In the genomic region with DNA sequence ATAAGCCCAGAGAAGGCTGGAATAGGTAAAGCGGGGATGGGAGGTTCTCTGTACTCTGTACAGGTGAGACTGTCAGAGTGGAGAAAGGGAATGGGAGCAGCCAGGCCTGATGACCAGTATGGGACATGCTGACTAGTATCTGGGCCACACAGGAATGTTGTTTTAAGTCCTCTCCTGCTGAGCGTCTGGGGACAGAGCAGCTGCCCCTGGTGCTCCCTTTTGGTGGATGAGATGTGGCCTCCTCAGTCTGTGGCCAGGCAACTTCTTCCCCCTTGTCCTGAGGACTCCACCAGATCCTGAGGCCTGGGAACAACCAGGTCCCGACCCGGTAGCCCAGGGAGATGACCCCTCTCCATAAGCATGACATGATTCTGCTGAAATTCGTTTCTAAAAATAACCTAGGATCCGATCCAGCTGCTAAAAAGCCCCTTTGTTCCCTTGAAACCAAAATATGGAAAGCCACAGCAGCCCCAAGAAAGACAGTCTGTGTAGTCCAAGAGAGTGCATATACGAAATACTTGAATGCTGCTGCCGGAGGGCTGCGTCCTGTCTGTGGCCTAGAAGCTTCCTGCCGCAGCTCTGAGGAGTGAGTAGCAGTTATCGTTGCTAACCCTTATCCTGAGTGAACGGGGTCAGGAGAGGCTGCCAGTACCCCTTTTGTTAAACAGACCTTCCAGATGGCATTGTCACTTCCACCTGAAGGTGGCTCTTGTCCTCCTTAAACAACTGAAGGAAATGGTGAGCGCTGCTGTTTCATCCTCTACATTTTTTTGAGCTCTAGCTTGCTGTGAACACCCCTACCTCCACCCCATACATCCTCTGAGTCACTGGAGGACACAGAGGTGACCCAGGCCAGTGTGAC, we compare ENCODE assay signal across 8 cellular contexts. TPM values are rescaled to one million over a fixed set of nuclear protein-coding genes. Genes with fewer than 3 reads are reported as not detected.
DNase-seq lines count a peak whose midpoint lies in the region; ATAC-seq, FAIRE-seq and TF ChIP-seq lines count a peak whose summit lies in the region.

No MANE protein-coding gene starts in this region.

- H3K9me3 ChIP-seq in A673 (ENCODE audit: low read depth, low read length, poor library complexity, severe bottlenecking) = no peaks in the 10 kb centered on the region
- H3K9me3 ChIP-seq in RWPE2 (ENCODE audit: severe bottlenecking) = no peaks in the 10 kb centered on the region
- H3K9me3 ChIP-seq in gastroesophageal sphincter = no peaks in the 10 kb centered on the region

- no peak for TF ChIP-seq POLR2A in gastroesophageal sphincter (IDR thresholded peaks at IDR 0.05)

- intact Hi-C loops in A673 (cut with micrococcal nuclease; ENCODE audit: unreplicated experiment) = no loop called here

- H3K27me3 ChIP-seq in A673 (replicated peaks; ENCODE audit: insufficient read depth, low read depth, low read length, poor library complexity) = no peaks in the 10 kb centered on the region
- H3K27me3 ChIP-seq in RWPE2 (ENCODE audit: insufficient read depth, poor library complexity, severe bottlenecking) = no peaks in the 10 kb centered on the region
- no peaks in the 10 kb centered on the region for H3K27me3 ChIP-seq in gastroesophageal sphincter

- 13 to 100% methylated on average over 1 to 6 of the region's 13 CpGs for WGBS in gastroesophageal sphincter (ENCODE audit: low coverage in 1 of 2), 2 donors

- POLR2A ChIA-PET in A673 (lab: Charles Lee; ENCODE audit: low non-redundant PET) = no interaction called here

- 0 out of 2 replicates have a peak, but pooled peaks have one; percentile 21 for TF ChIP-seq CTCF in A673 (conservative IDR thresholded peaks at IDR 0.05; ENCODE audit: low read depth, low read length)
- peak; percentile 48 for TF ChIP-seq CTCF in RWPE2 (IDR thresholded peaks at IDR 0.05; ENCODE audit: poor library complexity, severe bottlenecking)
- peak in 2 of 4 experiments; percentile 27 to 33 for TF ChIP-seq CTCF in gastroesophageal sphincter (IDR thresholded peaks at IDR 0.05)

- H3K27ac ChIP-seq in A673 (ENCODE audit: low read depth, low read length, poor library complexity, severe bottlenecking) = no peak overlapping the region
- H3K27ac ChIP-seq in RWPE2 (ENCODE audit: poor library complexity, severe bottlenecking) = peak overlapping the region; percentile 76
- H3K27ac ChIP-seq in gastroesophageal sphincter = peak overlapping the region; percentile 70 to 92 (median 86)

- no peak for FAIRE-seq in urothelium cell line (lab: Jason Lieb, UNC)

- no peak for TF ChIP-seq EP300 in gastroesophageal sphincter (IDR thresholded peaks at IDR 0.05)

- ATAC-seq in RWPE2 (ENCODE audit: low read depth) = peak; percentile 87
- ATAC-seq in gastroesophageal sphincter = peak; percentile 79

- BruUV-seq in A673 (replicated peaks; lab: Mats Ljungman, UMichigan) = no TSS peak

- no peaks in the 10 kb centered on the region for H3K36me3 ChIP-seq in A673 (ENCODE audit: insufficient read depth, low read length, poor library complexity, severe bottlenecking)
- H3K36me3 ChIP-seq in RWPE2 (ENCODE audit: low read depth) = peaks cover 7% of the 10 kb centered on the region; the same call in 1 of the 2 replicates
- H3K36me3 ChIP-seq in gastroesophageal sphincter = no peaks in the 10 kb centered on the region

- CTCF ChIA-PET in A673 (lab: Charles Lee) = interaction anchor here (0.6 kb wide), 1 partner anchor 211 kb away, joined by 3 read pairs; no protein-coding TSS in a partner anchor

- DNase-seq in A673 (ENCODE audit: low spot score) = no peak
- DNase-seq in GOT3 (lab: John Stamatoyannopoulos, UW) = peak; percentile 46
- peak; percentile 79 for DNase-seq in RWPE2 (ENCODE audit: low spot score)
- DNase-seq in activated gamma-delta T cell treated with anti-CD3 and anti-CD28 coated beads, Interleukin-2, amount 50 U/mL, for 16 hours (ENCODE audit: low read depth) = peak; percentile 69
- peak; percentile 92 for DNase-seq in pulmonary artery endothelial cell (ENCODE audit: low read depth, low spot score)
- DNase-seq in urothelium cell line (ENCODE audit: low spot score) = peak; percentile 89
- no peak for DNase-seq in NCI-H2227 treated with DMSO at 0.1 percent for 48 hours (lab: John Stamatoyannopoulos, UW)

- H3K4me1 ChIP-seq in A673 (ENCODE audit: insufficient read depth, low read length, poor library complexity, severe bottlenecking) (no peaks in the 10 kb centered on the region), RWPE2 (ENCODE audit: insufficient read depth, poor library complexity, severe bottlenecking) (peaks cover 21% of the 10 kb centered on the region), gastroesophageal sphincter (peaks cover 29 to 100% (median 77%) of the 10 kb centered on the region in 3 donors)

- H3K4me3 ChIP-seq in A673 (ENCODE audit: low read depth, low read length, poor library complexity, severe bottlenecking) (no peak overlapping the region), RWPE2 (ENCODE audit: severe bottlenecking) (no peak overlapping the region), gastroesophageal sphincter (no peak overlapping the region)

RNA-seq across cellular contexts. Expression of a gene that starts 47.1 kb away (rescaled TPM):
- total RNA-seq in A673 (2021) = 16.1 and 19.5 TPM in 2 replicates
- 100 to 1,000 TPM; 211 to 454 (median 257) TPM for total RNA-seq in gastroesophageal sphincter
- total RNA-seq in pulmonary artery endothelial cell = 79.2 and 94.4 TPM in 2 replicates

Comparison
In these comparisons a context has a peak if more than half of its experiments do, and no peak if none do; other contexts are left out.
1. DNase-seq: peak in GOT3 (single experiment), RWPE2 (single experiment), activated gamma-delta T cell treated with anti-CD3 and anti-CD28 coated beads, Interleukin-2, amount 50 U/mL, for 16 hours (single experiment), pulmonary artery endothelial cell (single experiment) and urothelium cell line (single experiment); none in A673 (single experiment) and NCI-H2227 treated with DMSO at 0.1 percent for 48 hours (single experiment).